ENCODE assay signal across 10 cellular contexts in the genomic region with DNA sequence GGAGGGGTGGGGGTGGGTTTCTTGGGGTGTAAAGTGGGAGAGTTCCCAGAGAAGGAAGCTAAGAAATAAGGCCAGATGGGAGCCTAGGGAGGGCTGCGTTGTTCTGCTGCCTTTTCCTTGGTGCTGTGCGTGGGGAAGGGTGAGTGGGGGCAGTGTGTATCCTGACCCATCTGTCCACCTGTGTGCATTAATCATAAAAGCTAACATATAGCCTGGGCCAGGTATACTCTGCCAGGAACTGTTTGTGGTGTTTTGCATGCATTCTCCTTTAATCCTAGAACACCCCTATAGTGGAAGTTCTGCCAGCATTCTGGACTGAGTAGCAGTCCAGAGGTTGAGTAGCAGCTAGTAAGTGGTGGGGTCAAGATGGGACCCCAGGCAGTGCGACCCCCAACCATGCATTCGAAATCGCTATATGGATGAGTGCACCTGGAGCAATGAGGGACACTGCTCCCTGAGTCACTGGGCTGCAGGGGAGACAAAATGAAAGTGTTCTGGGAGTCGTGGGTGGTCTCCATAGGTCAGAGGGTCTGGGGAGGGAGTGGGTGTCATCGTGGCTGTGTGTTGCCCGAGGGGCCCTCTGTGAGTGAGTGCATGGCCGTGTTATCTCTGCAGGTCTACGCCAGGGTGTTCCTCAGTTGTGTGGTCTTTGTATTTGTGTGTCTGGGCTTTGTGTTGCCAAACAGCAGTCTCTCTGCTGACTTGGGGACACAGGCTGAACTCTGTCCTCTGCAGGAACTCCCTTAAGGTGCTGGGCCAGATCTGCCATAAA. TPM values are rescaled to one million over a fixed set of nuclear protein-coding genes. Genes with fewer than 3 reads are reported as not detected.
A peak's percentile ranks its signal among the peaks of the same experiment; 100 is the strongest.
DNase-seq lines count a peak whose midpoint lies in the region; ATAC-seq, FAIRE-seq and TF ChIP-seq lines count a peak whose summit lies in the region.
"Had no signal": no experiment of that assay in that cellular context is flagged by ENCODE, and none has a peak within 500 bp of the region (broad histone marks: within the 10 kb centered on the region; RNA-seq: fewer than 3 reads in every experiment).

No MANE protein-coding gene starts in this region.

- H3K27ac ChIP-seq in HEK293 (ENCODE audit: extremely low read depth, low read depth, low read length) (no peak overlapping the region), brain microvascular endothelial cell (no peak overlapping the region), kidney (ENCODE audit: low read depth in 2 of 2, low read length in 2 of 2) (peak overlapping the region; percentile 93 to 94)

- in situ Hi-C loops in brain microvascular endothelial cell (cut with HindIII; ENCODE audit: low pct_ligation_motif_present, low sequenced_read_pairs), result no loop called here

- peak overlapping the region; percentile 99 for H3K4me2 ChIP-seq in skeletal muscle satellite cell (ENCODE audit: low read length)

- TF ChIP-seq CTCF in HEK293 (tag by site-specific recombination; IDR thresholded peaks at IDR 0.05), result no peak
- TF ChIP-seq CTCF in brain microvascular endothelial cell (IDR thresholded peaks at IDR 0.05; ENCODE audit: low read depth, low read length, missing control alignments), result no peak
- no peak for TF ChIP-seq CTCF in kidney (IDR thresholded peaks at IDR 0.05; ENCODE audit: borderline replicate concordance, extremely low read depth, insufficient read depth)

- no peak for FAIRE-seq in kidney (lab: Jason Lieb, UNC)

- H3K9ac ChIP-seq in kidney (ENCODE audit: low read length in 2 of 2), result peak overlapping the region; percentile 63 to 70
- peak overlapping the region; percentile 89 for H3K9ac ChIP-seq in skeletal muscle satellite cell (ENCODE audit: low read depth, low read length)

- H3K27me3 ChIP-seq in brain microvascular endothelial cell (replicated peaks) (no peaks in the 10 kb centered on the region), skeletal muscle satellite cell (ENCODE audit: control insufficient read depth, insufficient read depth, low read length) (no peaks in the 10 kb centered on the region)

- intact Hi-C loops in kidney (cut with DNase I), result no loop called here

- no peak for ATAC-seq in HG02623 (IDR thresholded peaks at IDR 0.05; ENCODE audit: unreplicated experiment)
- no peak for ATAC-seq in GM18873 (IDR thresholded peaks at IDR 0.05; ENCODE audit: low FRiP score, unreplicated experiment)

- POLR2A ChIA-PET in HEK293 (lab: Yijun Ruan, JAX), result interaction anchor here (0.7 to 2.4 kb wide), 6 partner anchors 14 to 291 kb away, joined by 3 to 42 read pairs (median 11); a partner anchor contains a TSS

- peaks cover 0 to 22% of the 10 kb centered on the region in 2 experiments; a peak in 1 of 3 replicates for H3K36me3 ChIP-seq in HEK293 (ENCODE audit: control insufficient read depth in 2 of 2, insufficient read depth in 1 of 2, low read length in 2 of 2)
- no peaks in the 10 kb centered on the region for H3K36me3 ChIP-seq in brain microvascular endothelial cell (replicated peaks)
- H3K36me3 ChIP-seq in kidney (ENCODE audit: control insufficient read depth in 1 of 2, insufficient read depth in 2 of 2, low read length in 2 of 2), result no peaks in the 10 kb centered on the region
- peaks cover 5% of the 10 kb centered on the region for H3K36me3 ChIP-seq in skeletal muscle satellite cell (ENCODE audit: insufficient read depth, low read length)

- H3K4me3 ChIP-seq in HEK293 (ENCODE audit: low read depth, low read length) (peak overlapping the region; percentile 81), brain microvascular endothelial cell (ENCODE audit: low read depth, low read length) (peak overlapping the region; percentile 72), kidney (ENCODE audit: low read length in 2 of 2) (peak overlapping the region; percentile 69 to 88), skeletal muscle satellite cell (ENCODE audit: low read length) (peak overlapping the region; percentile 91)

- CTCF ChIA-PET in HEK293 (lab: Yijun Ruan, JAX), result interaction anchor here (0.5 to 3.5 kb wide), 9 partner anchors 10 to 78 kb away, joined by 3 to 22 read pairs (median 4); a partner anchor contains a TSS

- no peak for DNase-seq in brain microvascular endothelial cell
- DNase-seq in kidney, result no peak
- DNase-seq in anterior cingulate cortex (lab: John Stamatoyannopoulos, UW), result no peak
- no peak for DNase-seq in NCI-H187 (lab: John Stamatoyannopoulos, UW)
- DNase-seq: SIG-M5 had no signal

- H3K9me3 ChIP-seq in HEK293 (ENCODE audit: control insufficient read depth, insufficient read depth, low read depth, low read length), result no peaks in the 10 kb centered on the region
- no peaks in the 10 kb centered on the region for H3K9me3 ChIP-seq in kidney (ENCODE audit: control insufficient read depth in 1 of 2, low read length in 2 of 2)
- H3K9me3 ChIP-seq in skeletal muscle satellite cell (replicated peaks; ENCODE audit: low read length), result no peaks in the 10 kb centered on the region

- peaks cover 13% of the 10 kb centered on the region; the same call in 1 of the 2 replicates for H3K4me1 ChIP-seq in HEK293 (ENCODE audit: control insufficient read depth, insufficient read depth, low read length)
- H3K4me1 ChIP-seq in kidney (ENCODE audit: control insufficient read depth in 1 of 2, insufficient read depth in 1 of 2, low read depth in 1 of 2, low read length in 2 of 2), result peaks cover 49 to 58% of the 10 kb centered on the region in 2 donors
- peaks cover 25% of the 10 kb centered on the region for H3K4me1 ChIP-seq in skeletal muscle satellite cell (ENCODE audit: control insufficient read depth, insufficient read depth, low read length)

TF ChIP-seq in HEK293, 187 proteins besides CTCF, POLR2A, EP300 and RAD21 (continues in another document):
- TF ChIP-seq ZFHX2 (tag by site-specific recombination; conservative IDR thresholded peaks at IDR 0.05), result peak; percentile 78
- TF ChIP-seq, protein P1, sequence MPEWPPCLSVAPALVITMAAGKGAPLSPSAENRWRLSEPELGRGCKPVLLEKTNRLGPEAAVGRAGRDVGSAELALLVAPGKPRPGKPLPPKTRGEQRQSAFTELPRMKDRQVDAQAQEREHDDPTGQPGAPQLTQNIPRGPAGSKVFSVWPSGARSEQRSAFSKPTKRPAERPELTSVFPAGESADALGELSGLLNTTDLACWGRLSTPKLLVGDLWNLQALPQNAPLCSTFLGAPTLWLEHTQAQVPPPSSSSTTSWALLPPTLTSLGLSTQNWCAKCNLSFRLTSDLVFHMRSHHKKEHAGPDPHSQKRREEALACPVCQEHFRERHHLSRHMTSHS (tag by site-specific recombination; IDR thresholded peaks at IDR 0.05), result no peak
- no peak for TF ChIP-seq MYNN (tag by site-specific recombination; IDR thresholded peaks at IDR 0.05; ENCODE audit: borderline replicate concordance)
- no peak for TF ChIP-seq ZNF660 (tag by site-specific recombination; IDR thresholded peaks at IDR 0.05)
- TF ChIP-seq GLIS2 (tag by site-specific recombination; IDR thresholded peaks at IDR 0.05), result peak; percentile 28; the same call in 1 of the 2 replicates
- no peak for TF ChIP-seq ZNF335 (tag by site-specific recombination; conservative IDR thresholded peaks at IDR 0.05)
- TF ChIP-seq, protein P2, sequence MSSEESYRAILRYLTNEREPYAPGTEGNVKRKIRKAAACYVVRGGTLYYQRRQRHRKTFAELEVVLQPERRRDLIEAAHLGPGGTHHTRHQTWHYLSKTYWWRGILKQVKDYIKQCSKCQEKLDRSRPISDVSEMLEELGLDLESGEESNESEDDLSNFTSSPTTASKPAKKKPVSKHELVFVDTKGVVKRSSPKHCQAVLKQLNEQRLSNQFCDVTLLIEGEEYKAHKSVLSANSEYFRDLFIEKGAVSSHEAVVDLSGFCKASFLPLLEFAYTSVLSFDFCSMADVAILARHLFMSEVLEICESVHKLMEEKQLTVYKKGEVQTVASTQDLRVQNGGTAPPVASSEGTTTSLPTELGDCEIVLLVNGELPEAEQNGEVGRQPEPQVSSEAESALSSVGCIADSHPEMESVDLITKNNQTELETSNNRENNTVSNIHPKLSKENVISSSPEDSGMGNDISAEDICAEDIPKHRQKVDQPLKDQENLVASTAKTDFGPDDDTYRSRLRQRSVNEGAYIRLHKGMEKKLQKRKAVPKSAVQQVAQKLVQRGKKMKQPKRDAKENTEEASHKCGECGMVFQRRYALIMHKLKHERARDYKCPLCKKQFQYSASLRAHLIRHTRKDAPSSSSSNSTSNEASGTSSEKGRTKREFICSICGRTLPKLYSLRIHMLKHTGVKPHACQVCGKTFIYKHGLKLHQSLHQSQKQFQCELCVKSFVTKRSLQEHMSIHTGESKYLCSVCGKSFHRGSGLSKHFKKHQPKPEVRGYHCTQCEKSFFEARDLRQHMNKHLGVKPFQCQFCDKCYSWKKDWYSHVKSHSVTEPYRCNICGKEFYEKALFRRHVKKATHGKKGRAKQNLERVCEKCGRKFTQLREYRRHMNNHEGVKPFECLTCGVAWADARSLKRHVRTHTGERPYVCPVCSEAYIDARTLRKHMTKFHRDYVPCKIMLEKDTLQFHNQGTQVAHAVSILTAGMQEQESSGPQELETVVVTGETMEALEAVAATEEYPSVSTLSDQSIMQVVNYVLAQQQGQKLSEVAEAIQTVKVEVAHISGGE (tag by site-specific recombination; conservative IDR thresholded peaks at IDR 0.05; ENCODE audit: low read depth), result no peak
- TF ChIP-seq SETDB1 (IDR thresholded peaks at IDR 0.05; ENCODE audit: insufficient read length, low read length), result no peak
- TF ChIP-seq ZNF416 (tag by site-specific recombination; IDR thresholded peaks at IDR 0.05), result no peak

RNA-seq across cellular contexts. Expression of a gene that starts 1.3 kb away (rescaled TPM):
- total RNA-seq in kidney, result 186 TPM
- 76.5 TPM for polyA plus RNA-seq in kidney (ENCODE audit: insufficient read depth, low read depth, low replicate concordance)
- total RNA-seq in skeletal muscle satellite cell (2012; rRNA removed), result 23.6 and 27.5 TPM in 2 replicates

RNA-seq across cellular contexts. Expression of a gene that starts 13.3 kb away (rescaled TPM):
- 48.5 TPM for total RNA-seq in kidney
- 33.8 TPM for polyA plus RNA-seq in kidney (ENCODE audit: insufficient read depth, low read depth, low replicate concordance)
- 5.6 and 7.0 TPM in 2 replicates for total RNA-seq in skeletal muscle satellite cell (2012; rRNA removed)

RNA-seq across cellular contexts. Expression of a gene that starts 29.1 kb away (rescaled TPM):
- 51.6 TPM for total RNA-seq in kidney
- 186 TPM for polyA plus RNA-seq in kidney (ENCODE audit: insufficient read depth, low read depth, low replicate concordance)
- 18.3 and 23.2 TPM in 2 replicates for total RNA-seq in skeletal muscle satellite cell (2012; rRNA removed)

RNA-seq across cellular contexts. Expression of a gene that starts 32.9 kb away (rescaled TPM):
- 8.2 TPM for total RNA-seq in kidney
- polyA plus RNA-seq in kidney (ENCODE audit: insufficient read depth, low read depth, low replicate concordance), result 2.0 TPM
- 0.25 TPM in 1 of 2 replicates, not detected in the other for total RNA-seq in skeletal muscle satellite cell (2012; rRNA removed)
- total RNA-seq: M059J had no signal

RNA-seq across cellular contexts. Expression of a gene that starts 36.0 kb away (rescaled TPM):
- 1.5 TPM for total RNA-seq in kidney
- 1.7 TPM for polyA plus RNA-seq in kidney (ENCODE audit: insufficient read depth, low read depth, low replicate concordance)
- under 0.01 and 0.22 TPM in 2 replicates for total RNA-seq in skeletal muscle satellite cell (2012; rRNA removed)
- total RNA-seq: M059J had no signal

Comparison
In these comparisons a context has a peak if more than half of its experiments do, and no peak if none do; other contexts are left out.
1. H3K27ac ChIP-seq: peak in kidney (2 of 2); none in HEK293 (single experiment) and brain microvascular endothelial cell (single experiment).
2. Peak in every context shown above with its lines, with median percentiles within 50 percentile points of each other: H3K4me3 ChIP-seq.